Comparison of ENCODE assay signal across 19 cellular contexts in genomic region chr9:89340332-89340731, GRCh38. TPM values are rescaled to one million over a fixed set of nuclear protein-coding genes. Genes with fewer than 3 reads are reported as not detected.
A peak's percentile ranks its signal among the peaks of the same experiment; 100 is the strongest.
DNase-seq lines count a peak whose midpoint lies in the region; ATAC-seq and TF ChIP-seq lines count a peak whose summit lies in the region.
"Had no signal": no experiment of that assay in that cellular context is flagged by ENCODE, and none has a peak within 500 bp of the region (broad histone marks: within the 10 kb centered on the region; RNA-seq: fewer than 3 reads in every experiment).

No MANE protein-coding gene starts in this region.

- 78 to 85% methylated on average over 3 of the region's 3 CpGs for WGBS in esophagus squamous epithelium, 2 donors

- ATAC-seq in GM18498 (IDR thresholded peaks at IDR 0.05; ENCODE audit: unreplicated experiment) (peak; percentile 70), HG02884 (IDR thresholded peaks at IDR 0.05; ENCODE audit: unreplicated experiment) (peak; percentile 93)
- ATAC-seq: HepG2, sciatic nerve had no signal

- intact Hi-C loops in activated T-helper 1 cell treated with anti-CD3 and anti-CD28 coated beads, Interleukin-12 subunit alpha, Interleukin-12 subunit beta, Interleukin-2, Interleukin-4 antibody, amounts not matched to agents 30 ng/mL and 10 ng/mL and 1 ng/mL, durations not matched to agents 14 hours and 24 hours and 36 hours (cut with micrococcal nuclease), result loop anchor here (1.0 to 5.0 kb wide), 2 partner anchors 22 to 197 kb away; partner anchors contain the start of gene SECISBP2
- intact Hi-C loops in esophagus squamous epithelium (cut with DNase I), result no loop called here

- no peak for TF ChIP-seq POLR2A in esophagus squamous epithelium (IDR thresholded peaks at IDR 0.05)

- H3K4me3 ChIP-seq in esophagus squamous epithelium, result no peak overlapping the region
- H3K4me3 ChIP-seq: BLaER1 treated with 17β-estradiol and CSF1 and Interleukin-3, amounts not matched to agents 10 nM and 100 nM; GM23248; lung; neural progenitor cell; PC-9 had no signal

- H3K36me3 Mint-ChIP-seq in activated T-helper 1 cell treated with anti-CD3 and anti-CD28 coated beads, Interleukin-12 subunit alpha, Interleukin-12 subunit beta, Interleukin-2, Interleukin-4 antibody, amounts not matched to agents 30 ng/mL and 10 ng/mL and 1 ng/mL, durations not matched to agents 14 hours and 24 hours and 36 hours (ENCODE audit: low read depth), result peaks cover 61% of the 10 kb centered on the region

- no peaks in the 10 kb centered on the region for H3K9me3 Mint-ChIP-seq in activated T-helper 1 cell treated with anti-CD3 and anti-CD28 coated beads, Interleukin-12 subunit alpha, Interleukin-12 subunit beta, Interleukin-2, Interleukin-4 antibody, amounts not matched to agents 30 ng/mL and 10 ng/mL and 1 ng/mL, durations not matched to agents 14 hours and 24 hours and 36 hours
- H3K9me3 Mint-ChIP-seq: neural progenitor cell had no signal

- no peak for TF ChIP-seq CTCF in esophagus squamous epithelium (IDR thresholded peaks at IDR 0.05)

- no peaks in the 10 kb centered on the region for H3K27me3 Mint-ChIP-seq in activated T-helper 1 cell treated with anti-CD3 and anti-CD28 coated beads, Interleukin-12 subunit alpha, Interleukin-12 subunit beta, Interleukin-2, Interleukin-4 antibody, amounts not matched to agents 30 ng/mL and 10 ng/mL and 1 ng/mL, durations not matched to agents 14 hours and 24 hours and 36 hours (ENCODE audit: insufficient read depth)

- H3K27me3 ChIP-seq in esophagus squamous epithelium, result no peaks in the 10 kb centered on the region
- H3K27me3 ChIP-seq: BLaER1 treated with 17β-estradiol and CSF1 and Interleukin-3, amounts not matched to agents 10 nM and 100 nM; neural progenitor cell had no signal

- peaks cover 0 to 100% (median 29%) of the 10 kb centered on the region in 3 donors for H3K36me3 ChIP-seq in esophagus squamous epithelium

- H3K4me1 ChIP-seq in esophagus squamous epithelium, result no peaks in the 10 kb centered on the region
- H3K4me1 ChIP-seq: BLaER1 treated with 17β-estradiol and CSF1 and Interleukin-3, amounts not matched to agents 10 nM and 100 nM; neural progenitor cell had no signal

- H3K9me3 ChIP-seq in esophagus squamous epithelium, result no peaks in the 10 kb centered on the region

- no peak overlapping the region for H3K4me3 Mint-ChIP-seq in activated T-helper 1 cell treated with anti-CD3 and anti-CD28 coated beads, Interleukin-12 subunit alpha, Interleukin-12 subunit beta, Interleukin-2, Interleukin-4 antibody, amounts not matched to agents 30 ng/mL and 10 ng/mL and 1 ng/mL, durations not matched to agents 14 hours and 24 hours and 36 hours
- H3K4me3 Mint-ChIP-seq: neural progenitor cell had no signal

- DNase-seq in GM19240 (ENCODE audit: insufficient read length, low spot score), result peak; percentile 29
- DNase-seq in activated T-helper 1 cell treated with anti-CD3 and anti-CD28 coated beads, Interleukin-12 subunit alpha, Interleukin-12 subunit beta, Interleukin-2, Interleukin-4 antibody, amounts not matched to agents 30 ng/mL and 10 ng/mL and 1 ng/mL, durations not matched to agents 14 hours and 24 hours and 36 hours (ENCODE audit: low spot score), result no peak
- DNase-seq in DMS114 treated with DMSO at 0.1 percent for 48 hours (lab: John Stamatoyannopoulos, UW; ENCODE audit: unreplicated experiment), result no peak
- DNase-seq in esophagus squamous epithelium (lab: John Stamatoyannopoulos, UW), result no peak
- no peak for DNase-seq in AG08396 (ENCODE audit: low spot score)
- no peak for DNase-seq in substantia nigra (lab: John Stamatoyannopoulos, UW)
- DNase-seq: activated CD4-positive, alpha-beta T cell treated with anti-CD3 and anti-CD28 coated beads, Interleukin-2, amount 50 U/mL, for 4 hours; amygdala; GM23248; NCI-H1092; NCI-H345; PC-9 had no signal

- H3K27ac Mint-ChIP-seq in activated T-helper 1 cell treated with anti-CD3 and anti-CD28 coated beads, Interleukin-12 subunit alpha, Interleukin-12 subunit beta, Interleukin-2, Interleukin-4 antibody, amounts not matched to agents 30 ng/mL and 10 ng/mL and 1 ng/mL, durations not matched to agents 14 hours and 24 hours and 36 hours, result peak overlapping the region; percentile 60
- H3K27ac Mint-ChIP-seq: neural progenitor cell had no signal

- H3K4me1 Mint-ChIP-seq in activated T-helper 1 cell treated with anti-CD3 and anti-CD28 coated beads, Interleukin-12 subunit alpha, Interleukin-12 subunit beta, Interleukin-2, Interleukin-4 antibody, amounts not matched to agents 30 ng/mL and 10 ng/mL and 1 ng/mL, durations not matched to agents 14 hours and 24 hours and 36 hours (ENCODE audit: low read depth), result peaks cover 35% of the 10 kb centered on the region
- H3K4me1 Mint-ChIP-seq: neural progenitor cell had no signal

- H3K27ac ChIP-seq in esophagus squamous epithelium, result no peak overlapping the region
- no peak overlapping the region for H3K27ac ChIP-seq in substantia nigra (ENCODE audit: low read depth, low read length, poor library complexity, severe bottlenecking)
- H3K27ac ChIP-seq: BLaER1 treated with 17β-estradiol and CSF1 and Interleukin-3, amounts not matched to agents 10 nM and 100 nM; GM23248; neural progenitor cell; PC-9 had no signal

RNA-seq across cellular contexts. Expression of gene SECISBP2, which starts 22.0 kb away (rescaled TPM):
- total RNA-seq in activated T-helper 1 cell treated with anti-CD3 and anti-CD28 coated beads, Interleukin-12 subunit alpha, Interleukin-12 subunit beta, Interleukin-2, Interleukin-4 antibody, amounts not matched to agents 30 ng/mL and 10 ng/mL and 1 ng/mL, durations not matched to agents 14 hours and 24 hours and 36 hours, result 49.4 and 54.9 TPM in 2 replicates
- 10 to 100 TPM; 23.1 to 50.9 (median 27.7) TPM for total RNA-seq in esophagus squamous epithelium

RNA-seq across cellular contexts. Expression of gene CKS2, which starts 29.3 kb away (rescaled TPM):
- 148 and 162 TPM in 2 replicates for total RNA-seq in activated T-helper 1 cell treated with anti-CD3 and anti-CD28 coated beads, Interleukin-12 subunit alpha, Interleukin-12 subunit beta, Interleukin-2, Interleukin-4 antibody, amounts not matched to agents 30 ng/mL and 10 ng/mL and 1 ng/mL, durations not matched to agents 14 hours and 24 hours and 36 hours
- 10 to 100 TPM; 17.9 to 93.5 (median 57.6) TPM for total RNA-seq in esophagus squamous epithelium
